In the genomic region with DNA sequence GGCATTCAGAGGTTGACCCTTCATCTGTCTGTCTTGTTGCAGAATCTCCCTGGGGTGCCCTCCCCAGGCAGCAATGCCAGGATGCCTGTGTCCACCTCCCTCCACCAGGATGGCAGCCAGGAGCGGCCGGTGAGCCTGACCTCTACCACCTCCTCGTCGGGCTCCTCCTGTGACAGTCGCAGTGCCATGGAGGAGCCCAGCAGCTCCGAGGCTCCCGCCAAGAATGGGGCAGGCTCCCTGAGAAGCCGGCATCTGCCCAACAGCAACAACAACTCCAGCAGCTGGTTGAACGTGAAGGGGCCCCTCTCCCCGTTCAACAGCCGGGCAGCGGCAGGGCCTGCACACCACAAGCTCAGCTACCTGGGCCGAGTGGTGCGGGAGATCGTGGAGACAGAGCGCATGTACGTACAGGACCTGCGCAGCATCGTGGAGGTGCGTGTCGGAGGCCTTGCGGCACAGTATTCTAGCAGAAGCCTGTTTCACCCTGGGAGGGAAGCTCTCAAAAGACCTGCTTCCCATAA, we compare ENCODE assay signal across 20 cellular contexts. TPM values are rescaled to one million over a fixed set of nuclear protein-coding genes. Genes with fewer than 3 reads are reported as not detected.
A peak's percentile ranks its signal among the peaks of the same experiment; 100 is the strongest.
DNase-seq lines count a peak whose midpoint lies in the region; ATAC-seq, FAIRE-seq and TF ChIP-seq lines count a peak whose summit lies in the region.
"Had no signal": no experiment of that assay in that cellular context is flagged by ENCODE, and none has a peak within 500 bp of the region (broad histone marks: within the 10 kb centered on the region; RNA-seq: fewer than 3 reads in every experiment).

No MANE protein-coding gene starts in this region.

- H3K4me3 ChIP-seq in A549 (no peak overlapping the region), RWPE2 (ENCODE audit: severe bottlenecking) (no peak overlapping the region), endodermal cell (ENCODE audit: low read length) (no peak overlapping the region)
- H3K4me3 ChIP-seq: thoracic aorta had no signal

- CTCF ChIA-PET in A549 (lab: Yijun Ruan, JAX): interaction anchor here (1.1 to 3.9 kb wide), 5 partner anchors 19 to 55 kb away, joined by 3 to 11 read pairs (median 7); partner anchors contain the start of gene PLEKHG3

- H3K27ac ChIP-seq in A549 (peak overlapping the region; percentile 81 to 84; a peak in 4 of 6 replicates), RWPE2 (ENCODE audit: poor library complexity, severe bottlenecking) (peak overlapping the region; percentile 93), endodermal cell (ENCODE audit: low read depth, low read length) (no peak overlapping the region)
- H3K27ac ChIP-seq: thoracic aorta, VCaP had no signal

- H3K4me1 ChIP-seq in A549: peaks cover 52% of the 10 kb centered on the region
- peaks cover 44% of the 10 kb centered on the region for H3K4me1 ChIP-seq in RWPE2 (ENCODE audit: insufficient read depth, poor library complexity, severe bottlenecking)
- peaks cover 26% of the 10 kb centered on the region for H3K4me1 ChIP-seq in endodermal cell (ENCODE audit: control insufficient read depth, insufficient read depth, low read length)

- no peak overlapping the region for H3K4me2 ChIP-seq in A549

- WGBS in A549 (ENCODE audit: missing lambda C conversion rate): 94% methylated on average over 20 of the region's 22 CpGs
- WGBS in endodermal cell (ENCODE audit: insufficient coverage in 1 of 2, insufficient read length in 1 of 2), 2 experiments: 94 to 95% methylated on average over 22 of the region's 22 CpGs

- no peak for TF ChIP-seq EP300 in A549 (IDR thresholded peaks at IDR 0.05)

- H3K9me3 ChIP-seq in A549: no peaks in the 10 kb centered on the region
- no peaks in the 10 kb centered on the region for H3K9me3 ChIP-seq in RWPE2 (ENCODE audit: severe bottlenecking)
- no peaks in the 10 kb centered on the region for H3K9me3 ChIP-seq in endodermal cell (ENCODE audit: control insufficient read depth, low read length)
- H3K9me3 ChIP-seq: thoracic aorta had no signal

- no peak for TF ChIP-seq RAD21 in A549 (conservative IDR thresholded peaks at IDR 0.05 in 1 of 2, IDR thresholded peaks at IDR 0.05 in 1 of 2)

- H3K4me3 Mint-ChIP-seq in endodermal cell: no peak overlapping the region
- peak overlapping the region; percentile 49 for H3K4me3 Mint-ChIP-seq in natural killer cell
- H3K4me3 Mint-ChIP-seq: activated naive CD4-positive, alpha-beta T cell treated with anti-CD3 and anti-CD28 coated beads, Interleukin-2, amount 10 ng/mL, durations not matched to agents 7 days and 5 days had no signal

- intact Hi-C loops in natural killer cell (cut with micrococcal nuclease): no loop called here

- DNase-seq in A549 (ENCODE audit: low read depth in 1 of 2, low spot score in 1 of 2): no peak
- peak; percentile 70 for DNase-seq in RWPE2 (ENCODE audit: low spot score)
- peak; percentile 34 for DNase-seq in endodermal cell
- DNase-seq in natural killer cell: no peak
- DNase-seq: activated CD4-positive, alpha-beta T cell treated with anti-CD3 and anti-CD28 coated beads, Interleukin-2, amount 50 U/mL, for 4 hours; activated naive CD4-positive, alpha-beta T cell treated with anti-CD3 and anti-CD28 coated beads, Interleukin-2, amount 10 ng/mL, durations not matched to agents 7 days and 5 days; activated T-cell treated with anti-CD3 and anti-CD28 coated beads for 4 hours; cortex of kidney; DMS79 treated with DMSO at 0.1 percent for 48 hours; foreskin melanocyte; KBM-7; kidney glomerular epithelial cell; NCI-H187 treated with DMSO at 0.1 percent for 48 hours; stimulated activated CD4-positive, alpha-beta T cell treated with anti-CD3 and anti-CD28 coated beads, Interleukin-15, amount 100 ng/mL, for 24 hours had no signal

- H3K27me3 Mint-ChIP-seq in endodermal cell (ENCODE audit: insufficient read depth) (no peaks in the 10 kb centered on the region), natural killer cell (ENCODE audit: low read depth in 2 of 2) (no peaks in the 10 kb centered on the region)

- H3K4me1 Mint-ChIP-seq in endodermal cell: peaks cover 33% of the 10 kb centered on the region
- peaks cover 76 to 82% of the 10 kb centered on the region in 2 donors for H3K4me1 Mint-ChIP-seq in natural killer cell

- TF ChIP-seq CTCF in A549 (IDR thresholded peaks at IDR 0.05) (no peak), RWPE2 (IDR thresholded peaks at IDR 0.05; ENCODE audit: poor library complexity, severe bottlenecking) (no peak), endodermal cell (conservative IDR thresholded peaks at IDR 0.05) (no peak), natural killer cell (IDR thresholded peaks at IDR 0.05) (no peak)

- H3K36me3 Mint-ChIP-seq in endodermal cell (ENCODE audit: low read depth) (peaks cover 27% of the 10 kb centered on the region), natural killer cell (no peaks in the 10 kb centered on the region)

- POLR2A ChIA-PET in A549 (lab: Yijun Ruan, JAX): no interaction called here

- no peak for FAIRE-seq in A549 (lab: Jason Lieb, UNC)

- H3K27me3 ChIP-seq in RWPE2 (ENCODE audit: insufficient read depth, poor library complexity, severe bottlenecking) (no peaks in the 10 kb centered on the region), endodermal cell (ENCODE audit: control insufficient read depth, insufficient read depth, low read length, poor library complexity, severe bottlenecking) (no peaks in the 10 kb centered on the region)

- TF ChIP-seq POLR2A in A549 (IDR thresholded peaks at IDR 0.05; ENCODE audit: low read length): no peak

- no peak overlapping the region for H3K9ac ChIP-seq in endodermal cell (ENCODE audit: extremely low read depth, low read length, poor library complexity, severe bottlenecking)

- H3K36me3 ChIP-seq in RWPE2 (ENCODE audit: low read depth) (peaks cover 69% of the 10 kb centered on the region), endodermal cell (ENCODE audit: control insufficient read depth, insufficient read depth, low read length) (peaks cover 18% of the 10 kb centered on the region)

- H3K9me3 Mint-ChIP-seq in endodermal cell: no peaks in the 10 kb centered on the region
- H3K9me3 Mint-ChIP-seq in natural killer cell: no peaks in the 10 kb centered on the region
- H3K9me3 Mint-ChIP-seq: activated naive CD4-positive, alpha-beta T cell treated with anti-CD3 and anti-CD28 coated beads, Interleukin-2, amount 10 ng/mL, durations not matched to agents 7 days and 5 days had no signal

- ATAC-seq in A549 (no peak), RWPE2 (ENCODE audit: low read depth) (no peak), natural killer cell (no peak), HG03139 (IDR thresholded peaks at IDR 0.05; ENCODE audit: unreplicated experiment) (no peak), GM18517 (IDR thresholded peaks at IDR 0.05; ENCODE audit: unreplicated experiment) (no peak), GM19035 (IDR thresholded peaks at IDR 0.05; ENCODE audit: unreplicated experiment) (no peak), HG02623 (IDR thresholded peaks at IDR 0.05; ENCODE audit: unreplicated experiment) (no peak)

- H3K27ac Mint-ChIP-seq in endodermal cell: no peak overlapping the region
- H3K27ac Mint-ChIP-seq in natural killer cell: peak overlapping the region; percentile 76 to 86
- H3K27ac Mint-ChIP-seq: activated naive CD4-positive, alpha-beta T cell treated with anti-CD3 and anti-CD28 coated beads, Interleukin-2, amount 10 ng/mL, durations not matched to agents 7 days and 5 days had no signal

TF ChIP-seq in A549, 52 proteins besides CTCF, POLR2A, EP300 and RAD21 (continues in another document):
- TF ChIP-seq MAZ (IDR thresholded peaks at IDR 0.05; ENCODE audit: borderline replicate concordance, low read depth, low read length) (no peak), TFCP2L1 (CRISPR knock-in tag; IDR thresholded peaks at IDR 0.05) (no peak), PHF8 (IDR thresholded peaks at IDR 0.05; ENCODE audit: borderline replicate concordance, low read depth) (no peak), BCL3 (IDR thresholded peaks at IDR 0.05) (no peak), JUNB (IDR thresholded peaks at IDR 0.05) (no peak), FOXS1 (CRISPR knock-in tag; IDR thresholded peaks at IDR 0.05) (no peak), CHD2 (IDR thresholded peaks at IDR 0.05; ENCODE audit: low read length, partially characterized antibody) (no peak), TP53 (CRISPR knock-in tag; IDR thresholded peaks at IDR 0.05) (no peak), BHLHE40 (IDR thresholded peaks at IDR 0.05; ENCODE audit: low read depth, low read length) (no peak), MYC (IDR thresholded peaks at IDR 0.05; ENCODE audit: borderline replicate concordance, low read length) (no peak), CBX8 (IDR thresholded peaks at IDR 0.05) (no peak), JUN (IDR thresholded peaks at IDR 0.05) (no peak), ZFP36 (IDR thresholded peaks at IDR 0.05; ENCODE audit: borderline replicate concordance, partially characterized antibody) (no peak), RCOR1 (IDR thresholded peaks at IDR 0.05; ENCODE audit: low read depth, low read length) (no peak), RARB (CRISPR knock-in tag; IDR thresholded peaks at IDR 0.05) (no peak)
- TF ChIP-seq, protein P1, sequence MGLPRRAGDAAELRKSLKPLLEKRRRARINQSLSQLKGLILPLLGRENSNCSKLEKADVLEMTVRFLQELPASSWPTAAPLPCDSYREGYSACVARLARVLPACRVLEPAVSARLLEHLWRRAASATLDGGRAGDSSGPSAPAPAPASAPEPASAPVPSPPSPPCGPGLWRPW (IDR thresholded peaks at IDR 0.05): no peak

RNA-seq across cellular contexts. Expression of gene PLEKHG3, which starts 23.4 kb away (rescaled TPM):
- polyA plus RNA-seq in A549 (2011; rRNA removed) (29.8 and 30.5 TPM in 2 replicates), A549 (2017; fragmentation: RNase III; extraction: RNeasy Plus Mini Kit Qiagen cat#74134 plus additional on column Dnase treatment) (21.9 to 26.4 TPM (median 23.2 TPM) in 3 replicates)
- polyA plus RNA-seq in A549 (2012; cell fraction: cytosol; rRNA removed): 23.4 and 33.9 TPM in 2 replicates
- polyA plus RNA-seq in A549 (2012; cell fraction: nucleus; rRNA removed): 69.3 and 101 TPM in 2 replicates
- polyA minus RNA-seq in A549 (2011; rRNA and poly(A)+ RNA removed): 46.3 and 47.5 TPM in 2 replicates
- total RNA-seq in endodermal cell (10 to 100 TPM; 31.7 to 52.6 TPM), natural killer cell (100 to 1,000 TPM; 184 to 285 (median 225) TPM)
- 35.6 TPM for polyA plus RNA-seq in endodermal cell (2013, experiment 1 of 2)
- 30.8 TPM for polyA plus RNA-seq in endodermal cell (2013, experiment 2 of 2)

Comparison
In these comparisons a context has a peak if more than half of its experiments do, and no peak if none do; other contexts are left out.
1. DNase-seq: peak in RWPE2 (single experiment) and endodermal cell (single experiment); none in A549 (0 of 2) and natural killer cell (single experiment).